10 cellular contexts compared by ENCODE assay signal in the genomic region with DNA sequence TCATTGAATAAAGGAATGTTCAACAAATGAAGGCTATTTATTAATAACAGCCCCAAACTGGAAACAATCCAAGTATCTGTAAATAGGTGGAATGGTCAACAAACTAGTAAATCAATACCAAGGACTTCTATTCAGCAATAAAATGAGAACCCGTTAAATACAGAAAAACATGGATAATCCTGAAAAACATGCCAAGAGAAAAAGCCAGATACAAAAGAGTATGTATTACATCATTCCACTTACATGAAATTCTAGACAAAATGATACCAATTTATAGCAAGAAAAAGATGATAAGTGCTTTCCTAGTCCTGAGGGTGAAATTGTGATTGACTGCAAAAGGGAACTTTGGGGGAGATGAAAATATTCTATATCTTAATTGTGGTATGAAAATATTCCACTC. TPM values are rescaled to one million over a fixed set of nuclear protein-coding genes. Genes with fewer than 3 reads are reported as not detected.
DNase-seq lines count a peak whose midpoint lies in the region; ATAC-seq and TF ChIP-seq lines count a peak whose summit lies in the region.
"Had no signal": no experiment of that assay in that cellular context is flagged by ENCODE, and none has a peak within 500 bp of the region (broad histone marks: within the 10 kb centered on the region; RNA-seq: fewer than 3 reads in every experiment).

No MANE protein-coding gene starts in this region.

- no peaks in the 10 kb centered on the region for H3K27me3 ChIP-seq in KMS-11 (ENCODE audit: insufficient read depth, low read depth)

- ATAC-seq in natural killer cell treated with Interleukin-12 subunit alpha and Interleukin-12 subunit beta and Interleukin-15 and Interleukin-18, amount 100 ng/mL, for 72 hours = no peak

- H3K4me1 Mint-ChIP-seq in brain = peaks cover 59% of the 10 kb centered on the region
- H3K4me1 Mint-ChIP-seq in natural killer cell treated with Interleukin-12 subunit alpha and Interleukin-12 subunit beta and Interleukin-15 and Interleukin-18, amount 100 ng/mL, for 72 hours (ENCODE audit: low read depth in 2 of 2) = peaks cover 55 to 68% of the 10 kb centered on the region in 2 donors

- H3K27ac Mint-ChIP-seq in brain = peak overlapping the region; percentile 36 to 99 (median 80)
- H3K27ac Mint-ChIP-seq in natural killer cell treated with Interleukin-12 subunit alpha and Interleukin-12 subunit beta and Interleukin-15 and Interleukin-18, amount 100 ng/mL, for 72 hours = peak overlapping the region; percentile 97 to 98

- H3K4me1 ChIP-seq in KMS-11 (ENCODE audit: low read depth, poor library complexity, severe bottlenecking) = peaks cover 33% of the 10 kb centered on the region

- DNase-seq in AG10803 (ENCODE audit: low read depth) (no peak), NCI-H2171 treated with DMSO at 0.1 percent for 48 hours (lab: John Stamatoyannopoulos, UW) (no peak), NCI-H187 treated with DMSO at 0.1 percent for 48 hours (lab: John Stamatoyannopoulos, UW) (no peak), cortex of kidney (lab: John Stamatoyannopoulos, UW) (no peak), middle frontal gyrus (ENCODE audit: extremely low spot score, low spot score) (no peak)
- DNase-seq in natural killer cell treated with Interleukin-12 subunit alpha and Interleukin-12 subunit beta and Interleukin-15 and Interleukin-18, amount 100 ng/mL, for 72 hours (ENCODE audit: low spot score) = no peak
- DNase-seq: NCI-H774, posterior cingulate gyrus had no signal

- TF ChIP-seq CTCF in AG10803 (conservative IDR thresholded peaks at IDR 0.05; ENCODE audit: low read length) (no peak), KMS-11 (conservative IDR thresholded peaks at IDR 0.05; ENCODE audit: low read depth, low read length) (no peak), brain (conservative IDR thresholded peaks at IDR 0.05) (no peak)

- peak overlapping the region; percentile 84 for H3K4me2 ChIP-seq in KMS-11

- peaks cover 11 to 37% (median 33%) of the 10 kb centered on the region in 5 experiments for H3K9me3 Mint-ChIP-seq in brain
- no peaks in the 10 kb centered on the region for H3K9me3 Mint-ChIP-seq in natural killer cell treated with Interleukin-12 subunit alpha and Interleukin-12 subunit beta and Interleukin-15 and Interleukin-18, amount 100 ng/mL, for 72 hours

- H3K4me3 ChIP-seq in AG10803 (ENCODE audit: low read length) (peak overlapping the region; percentile 76; the same call in 1 of the 2 replicates), KMS-11 (IDR thresholded peaks at IDR 0.05; ENCODE audit: insufficient read depth, low read depth, low read length) (no peak overlapping the region)

- H3K27ac ChIP-seq in KMS-11 = peak overlapping the region; percentile 89; the same call in 1 of the 2 replicates

- no peak overlapping the region; the same call in 1 of the 2 replicates for H3K9ac ChIP-seq in KMS-11

- H3K36me3 ChIP-seq in KMS-11 (ENCODE audit: insufficient read depth) = no peaks in the 10 kb centered on the region

- H2AFZ ChIP-seq in KMS-11 (ENCODE audit: low read depth) = no peak overlapping the region

- H4K20me1 ChIP-seq in KMS-11 (ENCODE audit: insufficient read depth) = no peaks in the 10 kb centered on the region; the same call in 1 of the 2 replicates

- peaks cover 21% of the 10 kb centered on the region for H3K27me3 Mint-ChIP-seq in brain
- H3K27me3 Mint-ChIP-seq in natural killer cell treated with Interleukin-12 subunit alpha and Interleukin-12 subunit beta and Interleukin-15 and Interleukin-18, amount 100 ng/mL, for 72 hours = no peaks in the 10 kb centered on the region

- H3K79me2 ChIP-seq in KMS-11 (ENCODE audit: insufficient read depth, low read depth) = peaks cover 70% of the 10 kb centered on the region

- peak overlapping the region; percentile 90 to 100 (median 95) for H3K4me3 Mint-ChIP-seq in brain
- peak overlapping the region; percentile 99 for H3K4me3 Mint-ChIP-seq in natural killer cell treated with Interleukin-12 subunit alpha and Interleukin-12 subunit beta and Interleukin-15 and Interleukin-18, amount 100 ng/mL, for 72 hours

- peaks cover 51% of the 10 kb centered on the region for H3K36me3 Mint-ChIP-seq in brain
- H3K36me3 Mint-ChIP-seq in natural killer cell treated with Interleukin-12 subunit alpha and Interleukin-12 subunit beta and Interleukin-15 and Interleukin-18, amount 100 ng/mL, for 72 hours = peaks cover 4% of the 10 kb centered on the region

RNA-seq across cellular contexts. Expression of a gene that starts 3.1 kb away (rescaled TPM):
- 51.2 TPM for polyA plus RNA-seq in brain (ENCODE audit: insufficient read depth, low read depth, low replicate concordance)
- total RNA-seq in natural killer cell treated with Interleukin-12 subunit alpha and Interleukin-12 subunit beta and Interleukin-15 and Interleukin-18, amount 100 ng/mL, for 72 hours = 10 to 100 TPM; 45.4 to 71.8 TPM
